Comparison of ENCODE assay signal across 8 cellular contexts in genomic region chr6:2877057-2877882, GRCh38.
DNase-seq lines count a peak whose midpoint lies in the region; ATAC-seq lines count a peak whose summit lies in the region.

No MANE protein-coding gene starts in this region.

- H3K36me3 ChIP-seq in stomach smooth muscle (ENCODE audit: control insufficient read depth in 2 of 2, insufficient read depth in 2 of 2, low read length in 2 of 2): no peaks in the 10 kb centered on the region

- peak overlapping the region in 1 of 2 donors; percentile 70 for H3K9ac ChIP-seq in stomach smooth muscle (ENCODE audit: low read length in 2 of 2)

- H3K4me3 ChIP-seq in stomach smooth muscle (ENCODE audit: low read length in 2 of 2): peak overlapping the region; percentile 64 to 75

- peaks cover 47% of the 10 kb centered on the region for H3K4me1 ChIP-seq in stomach smooth muscle (ENCODE audit: control insufficient read depth, insufficient read depth, low read length)

- no peaks in the 10 kb centered on the region for H3K9me3 ChIP-seq in stomach smooth muscle (ENCODE audit: control insufficient read depth in 2 of 2, low read length in 2 of 2)

- no peaks in the 10 kb centered on the region for H3K27me3 ChIP-seq in stomach smooth muscle (ENCODE audit: control insufficient read depth in 1 of 2, insufficient read depth in 2 of 2, low read length in 2 of 2)

- ATAC-seq in GM18909 (IDR thresholded peaks at IDR 0.05; ENCODE audit: poor library complexity, unreplicated experiment): no peak

- peak; percentile 22 for DNase-seq in NCI-H82 (lab: John Stamatoyannopoulos, UW)
- no peak for DNase-seq in NCI-H82 treated with DMSO at 0.1 percent for 48 hours (lab: John Stamatoyannopoulos, UW; ENCODE audit: unreplicated experiment)
- peak; percentile 92 for DNase-seq in amniotic epithelial cell (ENCODE audit: low read depth)
- peak; percentile 84 for DNase-seq in kidney tubule cell (ENCODE audit: low spot score)
- no peak for DNase-seq in hepatic stellate cell (ENCODE audit: low spot score)
- no peak for DNase-seq in SIG-M5 treated with dmso at 0.1 percent for 504 hours (lab: John Stamatoyannopoulos, UW; ENCODE audit: unreplicated experiment)

- H3K27ac ChIP-seq in stomach smooth muscle (ENCODE audit: low read length): peak overlapping the region; percentile 85

Comparison
In these comparisons a context has a peak if more than half of its experiments do, and no peak if none do; other contexts are left out.
1. DNase-seq: peak in NCI-H82 (single experiment), amniotic epithelial cell (single experiment) and kidney tubule cell (single experiment); none in NCI-H82 treated with DMSO at 0.1 percent for 48 hours (single experiment), hepatic stellate cell (single experiment) and SIG-M5 treated with dmso at 0.1 percent for 504 hours (single experiment).